24 cellular contexts compared by ENCODE assay signal in genomic region chr5:86837610-86838009, GRCh38.
A peak's percentile ranks its signal among the peaks of the same experiment; 100 is the strongest.
DNase-seq lines count a peak whose midpoint lies in the region; FAIRE-seq and TF ChIP-seq lines count a peak whose summit lies in the region.
"Had no signal": no experiment of that assay in that cellular context is flagged by ENCODE, and none has a peak within 500 bp of the region (broad histone marks: within the 10 kb centered on the region; RNA-seq: fewer than 3 reads in every experiment).

No MANE protein-coding gene starts in this region.

- H2AFZ ChIP-seq in trophoblast cell (ENCODE audit: insufficient read depth, low read length, poor library complexity), result no peak overlapping the region
- H2AFZ ChIP-seq: PC-9 had no signal

- H2BK5ac ChIP-seq in trophoblast cell (ENCODE audit: low read depth, low read length, poor library complexity), result no peak overlapping the region

- DNase-seq in ELR (ENCODE audit: low read depth) (peak; percentile 17), RKO (ENCODE audit: low spot score) (peak; percentile 18), bronchial epithelial cell (ENCODE audit: low read depth) (peak; percentile 4), stromal cell of bone marrow (ENCODE audit: low read depth) (peak; percentile 9), stomach (no peak), DMS153 (lab: John Stamatoyannopoulos, UW) (no peak), trophoblast cell (no peak)
- DNase-seq: CD4-positive, CD25-positive, alpha-beta regulatory T cell; KG1; MG63; NCI-H1105 treated with DMSO at 0.1 percent for 48 hours; NCI-H146; NCI-H1930; NCI-H2107; NCI-H524 treated with DMSO at 0.1 percent for 48 hours; NCI-H774; PC-9; SHP77 had no signal

- TF ChIP-seq CTCF in bronchial epithelial cell (IDR thresholded peaks at IDR 0.05; ENCODE audit: insufficient read depth, low read length, severe bottlenecking) (no peak), stomach (IDR thresholded peaks at IDR 0.05) (no peak)

- no peak for FAIRE-seq in bronchial epithelial cell (lab: Jason Lieb, UNC)
- FAIRE-seq: A204.1, GM12892, GM19239, H54 had no signal

- no peak overlapping the region for H2BK12ac ChIP-seq in trophoblast cell (ENCODE audit: low read length)

- no peaks in the 10 kb centered on the region for H3K27me3 ChIP-seq in bronchial epithelial cell (ENCODE audit: control insufficient read depth, insufficient read depth, low read length)
- no peaks in the 10 kb centered on the region for H3K27me3 ChIP-seq in stomach
- no peaks in the 10 kb centered on the region for H3K27me3 ChIP-seq in trophoblast cell (ENCODE audit: insufficient read depth, low read length)
- H3K27me3 ChIP-seq: BLaER1, MG63 had no signal

- no peak overlapping the region for H3K4me2 ChIP-seq in trophoblast cell (ENCODE audit: low read length)
- H3K4me2 ChIP-seq: BLaER1, PC-9 had no signal

- H3K79me2 ChIP-seq in trophoblast cell (ENCODE audit: control insufficient read depth, insufficient read depth, low read length, poor library complexity), result no peaks in the 10 kb centered on the region

- H4K12ac ChIP-seq in trophoblast cell (ENCODE audit: low read depth, low read length), result no peak overlapping the region

- no peak overlapping the region for H2BK120ac ChIP-seq in trophoblast cell (ENCODE audit: insufficient read depth, low read length, poor library complexity)

- no peak overlapping the region for H2AK5ac ChIP-seq in trophoblast cell (ENCODE audit: low read length)

- H3K27ac ChIP-seq in stomach (no peak overlapping the region), trophoblast cell (ENCODE audit: low read depth, low read length) (no peak overlapping the region)
- H3K27ac ChIP-seq: BLaER1, HL-60, PC-9 had no signal

- no peak for TF ChIP-seq EP300 in stomach (IDR thresholded peaks at IDR 0.05)

- no peaks in the 10 kb centered on the region for H3K79me1 ChIP-seq in trophoblast cell (ENCODE audit: low read length)

- H3K4me3 ChIP-seq in bronchial epithelial cell (ENCODE audit: low read depth, low read length) (no peak overlapping the region), stomach (no peak overlapping the region), trophoblast cell (ENCODE audit: low read depth, low read length) (no peak overlapping the region)
- H3K4me3 ChIP-seq: BLaER1, MG63, PC-9 had no signal

- WGBS in stomach, 5 donors, result 69 to 85% (median 80%) methylated on average over 2 of the region's 2 CpGs
- WGBS in trophoblast cell (ENCODE audit: extremely low coverage, insufficient coverage, insufficient read length), result no CpG with 5 or more reads among the region's 2 CpGs

- no peak overlapping the region for H4K91ac ChIP-seq in trophoblast cell (ENCODE audit: low read depth, low read length)

- no peak overlapping the region for H4K8ac ChIP-seq in trophoblast cell (ENCODE audit: low read depth, low read length)

- no peak for TF ChIP-seq POLR2A in stomach (IDR thresholded peaks at IDR 0.05)

- no peaks in the 10 kb centered on the region for H3K4me1 ChIP-seq in stomach
- H3K4me1 ChIP-seq in trophoblast cell (ENCODE audit: control insufficient read depth in 1 of 2, insufficient read depth in 2 of 2, low read length in 2 of 2), result no peaks in the 10 kb centered on the region
- H3K4me1 ChIP-seq: BLaER1 had no signal

- H3K4ac ChIP-seq in trophoblast cell (ENCODE audit: low read depth, low read length), result no peak overlapping the region

- no peak overlapping the region for H3K9ac ChIP-seq in trophoblast cell (ENCODE audit: low read length)
- H3K9ac ChIP-seq: BLaER1 had no signal

- no peak overlapping the region for H3K18ac ChIP-seq in trophoblast cell (ENCODE audit: low read length)

- H3K14ac ChIP-seq in trophoblast cell (ENCODE audit: low read length), result no peak overlapping the region

- H3K23ac ChIP-seq in trophoblast cell (ENCODE audit: low read length), result no peak overlapping the region

- H3K36me3 ChIP-seq in bronchial epithelial cell (ENCODE audit: control insufficient read depth, insufficient read depth, low read length) (no peaks in the 10 kb centered on the region), stomach (no peaks in the 10 kb centered on the region), trophoblast cell (ENCODE audit: control insufficient read depth in 1 of 2, insufficient read depth in 2 of 2, low read length in 2 of 2) (no peaks in the 10 kb centered on the region)
- H3K36me3 ChIP-seq: BLaER1, MG63 had no signal

- intact Hi-C loops in stomach (cut with DNase I; ENCODE audit: low total_unique reads), result no loop called here

- H3K9me3 ChIP-seq in stomach, result no peaks in the 10 kb centered on the region
- H3K9me3 ChIP-seq in trophoblast cell (ENCODE audit: insufficient read depth, low read depth, low read length), result no peaks in the 10 kb centered on the region
- H3K9me3 ChIP-seq: BLaER1, MG63 had no signal

Comparison
In these comparisons a context has a peak if more than half of its experiments do, and no peak if none do; other contexts are left out.
1. DNase-seq: peak in ELR (single experiment), RKO (single experiment), bronchial epithelial cell (single experiment) and stromal cell of bone marrow (single experiment); none in stomach (single experiment), DMS153 (single experiment) and trophoblast cell (0 of 2).